1 cellular context compared by ENCODE assay signal in genomic region chr19:7488736-7489353, GRCh38.
TF ChIP-seq lines count a peak whose summit lies in the region.

TSS of gene PEX11G (minus strand) at chr19:7489035. CDS start at chr19:7489010, 25 bp downstream.

TF ChIP-seq in K562, 482 proteins besides CTCF, POLR2A, EP300 and RAD21 (continued from another document and continues in another):
- TF ChIP-seq, protein P1, sequence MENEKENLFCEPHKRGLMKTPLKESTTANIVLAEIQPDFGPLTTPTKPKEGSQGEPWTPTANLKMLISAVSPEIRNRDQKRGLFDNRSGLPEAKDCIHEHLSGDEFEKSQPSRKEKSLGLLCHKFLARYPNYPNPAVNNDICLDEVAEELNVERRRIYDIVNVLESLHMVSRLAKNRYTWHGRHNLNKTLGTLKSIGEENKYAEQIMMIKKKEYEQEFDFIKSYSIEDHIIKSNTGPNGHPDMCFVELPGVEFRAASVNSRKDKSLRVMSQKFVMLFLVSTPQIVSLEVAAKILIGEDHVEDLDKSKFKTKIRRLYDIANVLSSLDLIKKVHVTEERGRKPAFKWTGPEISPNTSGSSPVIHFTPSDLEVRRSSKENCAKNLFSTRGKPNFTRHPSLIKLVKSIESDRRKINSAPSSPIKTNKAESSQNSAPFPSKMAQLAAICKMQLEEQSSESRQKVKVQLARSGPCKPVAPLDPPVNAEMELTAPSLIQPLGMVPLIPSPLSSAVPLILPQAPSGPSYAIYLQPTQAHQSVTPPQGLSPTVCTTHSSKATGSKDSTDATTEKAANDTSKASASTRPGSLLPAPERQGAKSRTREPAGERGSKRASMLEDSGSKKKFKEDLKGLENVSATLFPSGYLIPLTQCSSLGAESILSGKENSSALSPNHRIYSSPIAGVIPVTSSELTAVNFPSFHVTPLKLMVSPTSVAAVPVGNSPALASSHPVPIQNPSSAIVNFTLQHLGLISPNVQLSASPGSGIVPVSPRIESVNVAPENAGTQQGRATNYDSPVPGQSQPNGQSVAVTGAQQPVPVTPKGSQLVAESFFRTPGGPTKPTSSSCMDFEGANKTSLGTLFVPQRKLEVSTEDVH (IDR thresholded peaks at IDR 0.05; ENCODE audit: low read depth, partially characterized antibody), result peak; percentile 31
- peak; percentile 58; the same call in 1 of the 2 replicates for TF ChIP-seq ZBTB7A (IDR thresholded peaks at IDR 0.05; ENCODE audit: borderline replicate concordance, control insufficient read depth, low read depth, low read length)
- TF ChIP-seq, protein P2, sequence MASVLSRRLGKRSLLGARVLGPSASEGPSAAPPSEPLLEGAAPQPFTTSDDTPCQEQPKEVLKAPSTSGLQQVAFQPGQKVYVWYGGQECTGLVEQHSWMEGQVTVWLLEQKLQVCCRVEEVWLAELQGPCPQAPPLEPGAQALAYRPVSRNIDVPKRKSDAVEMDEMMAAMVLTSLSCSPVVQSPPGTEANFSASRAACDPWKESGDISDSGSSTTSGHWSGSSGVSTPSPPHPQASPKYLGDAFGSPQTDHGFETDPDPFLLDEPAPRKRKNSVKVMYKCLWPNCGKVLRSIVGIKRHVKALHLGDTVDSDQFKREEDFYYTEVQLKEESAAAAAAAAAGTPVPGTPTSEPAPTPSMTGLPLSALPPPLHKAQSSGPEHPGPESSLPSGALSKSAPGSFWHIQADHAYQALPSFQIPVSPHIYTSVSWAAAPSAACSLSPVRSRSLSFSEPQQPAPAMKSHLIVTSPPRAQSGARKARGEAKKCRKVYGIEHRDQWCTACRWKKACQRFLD (CRISPR knock-in tag; IDR thresholded peaks at IDR 0.05), result peak; percentile 45; the same call in 1 of the 2 replicates
- TF ChIP-seq RFX1 (IDR thresholded peaks at IDR 0.05), result peak; percentile 86
- TF ChIP-seq, protein P3, sequence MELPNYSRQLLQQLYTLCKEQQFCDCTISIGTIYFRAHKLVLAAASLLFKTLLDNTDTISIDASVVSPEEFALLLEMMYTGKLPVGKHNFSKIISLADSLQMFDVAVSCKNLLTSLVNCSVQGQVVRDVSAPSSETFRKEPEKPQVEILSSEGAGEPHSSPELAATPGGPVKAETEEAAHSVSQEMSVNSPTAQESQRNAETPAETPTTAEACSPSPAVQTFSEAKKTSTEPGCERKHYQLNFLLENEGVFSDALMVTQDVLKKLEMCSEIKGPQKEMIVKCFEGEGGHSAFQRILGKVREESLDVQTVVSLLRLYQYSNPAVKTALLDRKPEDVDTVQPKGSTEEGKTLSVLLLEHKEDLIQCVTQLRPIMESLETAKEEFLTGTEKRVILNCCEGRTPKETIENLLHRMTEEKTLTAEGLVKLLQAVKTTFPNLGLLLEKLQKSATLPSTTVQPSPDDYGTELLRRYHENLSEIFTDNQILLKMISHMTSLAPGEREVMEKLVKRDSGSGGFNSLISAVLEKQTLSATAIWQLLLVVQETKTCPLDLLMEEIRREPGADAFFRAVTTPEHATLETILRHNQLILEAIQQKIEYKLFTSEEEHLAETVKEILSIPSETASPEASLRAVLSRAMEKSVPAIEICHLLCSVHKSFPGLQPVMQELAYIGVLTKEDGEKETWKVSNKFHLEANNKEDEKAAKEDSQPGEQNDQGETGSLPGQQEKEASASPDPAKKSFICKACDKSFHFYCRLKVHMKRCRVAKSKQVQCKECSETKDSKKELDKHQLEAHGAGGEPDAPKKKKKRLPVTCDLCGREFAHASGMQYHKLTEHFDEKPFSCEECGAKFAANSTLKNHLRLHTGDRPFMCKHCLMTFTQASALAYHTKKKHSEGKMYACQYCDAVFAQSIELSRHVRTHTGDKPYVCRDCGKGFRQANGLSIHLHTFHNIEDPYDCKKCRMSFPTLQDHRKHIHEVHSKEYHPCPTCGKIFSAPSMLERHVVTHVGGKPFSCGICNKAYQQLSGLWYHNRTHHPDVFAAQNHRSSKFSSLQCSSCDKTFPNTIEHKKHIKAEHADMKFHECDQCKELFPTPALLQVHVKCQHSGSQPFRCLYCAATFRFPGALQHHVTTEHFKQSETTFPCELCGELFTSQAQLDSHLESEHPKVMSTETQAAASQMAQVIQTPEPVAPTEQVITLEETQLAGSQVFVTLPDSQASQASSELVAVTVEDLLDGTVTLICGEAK (IDR thresholded peaks at IDR 0.05), result 0 out of 2 replicates have a peak, but pooled peaks have one; percentile 11
- TF ChIP-seq, protein P3 (CRISPR knock-in tag; IDR thresholded peaks at IDR 0.05), result no peak
- peak; percentile 89 for TF ChIP-seq RBFOX2 (IDR thresholded peaks at IDR 0.05; ENCODE audit: low read depth, low read length)
- peak; percentile 43 for TF ChIP-seq FOSL1 (tag; conservative IDR thresholded peaks at IDR 0.05)
- TF ChIP-seq TFAP4 (CRISPR knock-in tag; IDR thresholded peaks at IDR 0.05; ENCODE audit: borderline replicate concordance), result peak; percentile 46; the same call in 1 of the 2 replicates
- TF ChIP-seq C11orf30 (IDR thresholded peaks at IDR 0.05; ENCODE audit: low read depth), result peak; percentile 59
- TF ChIP-seq, protein P4, sequence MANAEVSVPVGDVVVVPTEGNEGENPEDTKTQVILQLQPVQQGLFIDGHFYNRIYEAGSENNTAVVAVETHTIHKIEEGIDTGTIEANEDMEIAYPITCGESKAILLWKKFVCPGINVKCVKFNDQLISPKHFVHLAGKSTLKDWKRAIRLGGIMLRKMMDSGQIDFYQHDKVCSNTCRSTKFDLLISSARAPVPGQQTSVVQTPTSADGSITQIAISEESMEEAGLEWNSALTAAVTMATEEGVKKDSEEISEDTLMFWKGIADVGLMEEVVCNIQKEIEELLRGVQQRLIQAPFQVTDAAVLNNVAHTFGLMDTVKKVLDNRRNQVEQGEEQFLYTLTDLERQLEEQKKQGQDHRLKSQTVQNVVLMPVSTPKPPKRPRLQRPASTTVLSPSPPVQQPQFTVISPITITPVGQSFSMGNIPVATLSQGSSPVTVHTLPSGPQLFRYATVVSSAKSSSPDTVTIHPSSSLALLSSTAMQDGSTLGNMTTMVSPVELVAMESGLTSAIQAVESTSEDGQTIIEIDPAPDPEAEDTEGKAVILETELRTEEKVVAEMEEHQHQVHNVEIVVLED (CRISPR knock-in tag; IDR thresholded peaks at IDR 0.05), result peak; percentile 94
- no peak for TF ChIP-seq ESRRB (CRISPR knock-in tag; IDR thresholded peaks at IDR 0.05; ENCODE audit: borderline replicate concordance)
- no peak for TF ChIP-seq TOE1 (IDR thresholded peaks at IDR 0.05; ENCODE audit: borderline replicate concordance)
- TF ChIP-seq TOE1 (CRISPR knock-in tag; IDR thresholded peaks at IDR 0.05; ENCODE audit: borderline replicate concordance, low read depth), result no peak
- peak; percentile 93 for TF ChIP-seq MTA3 (IDR thresholded peaks at IDR 0.05; ENCODE audit: borderline replicate concordance)
- TF ChIP-seq TAF15 (IDR thresholded peaks at IDR 0.05; ENCODE audit: low read depth, low read length), result no peak
- TF ChIP-seq ATF3 (IDR thresholded peaks at IDR 0.05), result peak; percentile 94
- peak; percentile 58 for TF ChIP-seq ATF3 (CRISPR knock-in tag; conservative IDR thresholded peaks at IDR 0.05)
- TF ChIP-seq JUNB (CRISPR knock-in tag; conservative IDR thresholded peaks at IDR 0.05), result peak; percentile 47; the same call in 1 of the 2 replicates
- TF ChIP-seq CREB1 (IDR thresholded peaks at IDR 0.05), result peak; percentile 98
- TF ChIP-seq CREB1 (CRISPR knock-in tag; IDR thresholded peaks at IDR 0.05), result peak; percentile 98
- TF ChIP-seq ZNF57 (CRISPR knock-in tag; IDR thresholded peaks at IDR 0.05), result no peak
- no peak for TF ChIP-seq ZNF23 (CRISPR knock-in tag; IDR thresholded peaks at IDR 0.05)
- TF ChIP-seq POLR2AphosphoS5 (IDR thresholded peaks at IDR 0.05; ENCODE audit: control insufficient read depth, insufficient read depth, low read depth, low read length), result peak; percentile 48
- TF ChIP-seq MXI1 (IDR thresholded peaks at IDR 0.05; ENCODE audit: low read depth, low read length), result peak; percentile 62; the same call in 1 of the 2 replicates
- peak; percentile 98 for TF ChIP-seq ATF7 (IDR thresholded peaks at IDR 0.05)
- TF ChIP-seq, protein P5, sequence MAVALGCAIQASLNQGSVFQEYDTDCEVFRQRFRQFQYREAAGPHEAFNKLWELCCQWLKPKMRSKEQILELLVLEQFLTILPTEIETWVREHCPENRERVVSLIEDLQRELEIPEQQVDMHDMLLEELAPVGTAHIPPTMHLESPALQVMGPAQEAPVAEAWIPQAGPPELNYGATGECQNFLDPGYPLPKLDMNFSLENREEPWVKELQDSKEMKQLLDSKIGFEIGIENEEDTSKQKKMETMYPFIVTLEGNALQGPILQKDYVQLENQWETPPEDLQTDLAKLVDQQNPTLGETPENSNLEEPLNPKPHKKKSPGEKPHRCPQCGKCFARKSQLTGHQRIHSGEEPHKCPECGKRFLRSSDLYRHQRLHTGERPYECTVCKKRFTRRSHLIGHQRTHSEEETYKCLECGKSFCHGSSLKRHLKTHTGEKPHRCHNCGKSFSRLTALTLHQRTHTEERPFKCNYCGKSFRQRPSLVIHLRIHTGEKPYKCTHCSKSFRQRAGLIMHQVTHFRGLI (CRISPR knock-in tag; IDR thresholded peaks at IDR 0.05), result no peak
- peak; percentile 63; the same call in 1 of the 2 replicates for TF ChIP-seq GABPB1 (CRISPR knock-in tag; IDR thresholded peaks at IDR 0.05)
- peak; percentile 90 for TF ChIP-seq SP1 (CRISPR knock-in tag; IDR thresholded peaks at IDR 0.05)
- TF ChIP-seq ETV1 (tag; conservative IDR thresholded peaks at IDR 0.05; ENCODE audit: low read depth), result no peak
- peak; percentile 40; the same call in 1 of the 2 replicates for TF ChIP-seq NFIC (IDR thresholded peaks at IDR 0.05)
- TF ChIP-seq MYC (IDR thresholded peaks at IDR 0.05; ENCODE audit: low read depth, low read length), result peak; percentile 76
- no peak for TF ChIP-seq MYC (CRISPR knock-in tag; IDR thresholded peaks at IDR 0.05; ENCODE audit: borderline replicate concordance, low read depth)
- no peak for TF ChIP-seq KAT2B (IDR thresholded peaks at IDR 0.05; ENCODE audit: low read depth, low read length)
- peak in 1 of 2 experiments; percentile 88; a peak in 2 of 4 replicates for TF ChIP-seq CSDE1 (IDR thresholded peaks at IDR 0.05)
- peak; percentile 27 for TF ChIP-seq TBP (optimal IDR thresholded peaks at IDR 0.05; ENCODE audit: low read depth, low read length)
- TF ChIP-seq CBFA2T2 (conservative IDR thresholded peaks at IDR 0.05), result no peak
- no peak for TF ChIP-seq ZNF280B (CRISPR knock-in tag; IDR thresholded peaks at IDR 0.05)
- TF ChIP-seq HDAC1 (IDR thresholded peaks at IDR 0.05), result no peak; a peak in 1 of 4 replicates
